Comparison of ENCODE assay signal across 1 cellular context in the genomic region with DNA sequence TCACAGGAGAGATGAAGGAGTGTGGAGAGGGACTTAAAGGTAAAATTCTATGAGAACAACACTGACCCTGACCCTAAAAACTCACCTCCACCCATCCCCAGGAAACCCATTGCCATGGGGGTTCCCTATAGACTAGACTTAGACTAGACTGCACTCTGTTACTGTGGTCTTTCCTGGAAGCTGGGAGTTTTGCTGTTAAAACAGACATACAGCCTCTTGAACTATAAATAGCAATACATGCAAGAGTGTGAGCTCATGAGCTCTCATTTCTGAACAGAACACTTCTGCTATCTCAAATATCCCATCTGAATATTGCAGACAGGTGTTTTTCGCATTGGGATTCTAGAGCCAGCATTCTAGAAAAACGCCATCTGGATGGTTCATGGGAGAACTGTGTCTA.
TF ChIP-seq lines count a peak whose summit lies in the region.

No MANE protein-coding gene starts in this region.

TF ChIP-seq in WTC11, 78 proteins besides CTCF, POLR2A, EP300 and RAD21 (continued from another document):
- TF ChIP-seq, protein P1, sequence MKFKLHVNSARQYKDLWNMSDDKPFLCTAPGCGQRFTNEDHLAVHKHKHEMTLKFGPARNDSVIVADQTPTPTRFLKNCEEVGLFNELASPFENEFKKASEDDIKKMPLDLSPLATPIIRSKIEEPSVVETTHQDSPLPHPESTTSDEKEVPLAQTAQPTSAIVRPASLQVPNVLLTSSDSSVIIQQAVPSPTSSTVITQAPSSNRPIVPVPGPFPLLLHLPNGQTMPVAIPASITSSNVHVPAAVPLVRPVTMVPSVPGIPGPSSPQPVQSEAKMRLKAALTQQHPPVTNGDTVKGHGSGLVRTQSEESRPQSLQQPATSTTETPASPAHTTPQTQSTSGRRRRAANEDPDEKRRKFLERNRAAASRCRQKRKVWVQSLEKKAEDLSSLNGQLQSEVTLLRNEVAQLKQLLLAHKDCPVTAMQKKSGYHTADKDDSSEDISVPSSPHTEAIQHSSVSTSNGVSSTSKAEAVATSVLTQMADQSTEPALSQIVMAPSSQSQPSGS (CRISPR knock-in tag; IDR thresholded peaks at IDR 0.05; ENCODE audit: borderline replicate concordance, low read depth) = no peak
- no peak for TF ChIP-seq CBFB (CRISPR knock-in tag; IDR thresholded peaks at IDR 0.05; ENCODE audit: low read depth)
- TF ChIP-seq GTF2I (CRISPR knock-in tag; conservative IDR thresholded peaks at IDR 0.05) = no peak
- no peak for TF ChIP-seq NR2C2 (CRISPR knock-in tag; IDR thresholded peaks at IDR 0.05)
- no peak for TF ChIP-seq OVOL2 (CRISPR knock-in tag; IDR thresholded peaks at IDR 0.05; ENCODE audit: borderline replicate concordance)
- no peak for TF ChIP-seq ZNF263 (CRISPR knock-in tag; IDR thresholded peaks at IDR 0.05; ENCODE audit: low read depth)
- no peak for TF ChIP-seq HMGA2 (CRISPR knock-in tag; IDR thresholded peaks at IDR 0.05)
- no peak for TF ChIP-seq TEAD4 (CRISPR knock-in tag; IDR thresholded peaks at IDR 0.05)
- TF ChIP-seq ZNF219 (CRISPR knock-in tag; IDR thresholded peaks at IDR 0.05; ENCODE audit: borderline replicate concordance) = no peak
- TF ChIP-seq, protein P2, sequence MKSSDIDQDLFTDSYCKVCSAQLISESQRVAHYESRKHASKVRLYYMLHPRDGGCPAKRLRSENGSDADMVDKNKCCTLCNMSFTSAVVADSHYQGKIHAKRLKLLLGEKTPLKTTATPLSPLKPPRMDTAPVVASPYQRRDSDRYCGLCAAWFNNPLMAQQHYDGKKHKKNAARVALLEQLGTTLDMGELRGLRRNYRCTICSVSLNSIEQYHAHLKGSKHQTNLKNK (CRISPR knock-in tag; IDR thresholded peaks at IDR 0.05) = no peak
- TF ChIP-seq, protein P3, sequence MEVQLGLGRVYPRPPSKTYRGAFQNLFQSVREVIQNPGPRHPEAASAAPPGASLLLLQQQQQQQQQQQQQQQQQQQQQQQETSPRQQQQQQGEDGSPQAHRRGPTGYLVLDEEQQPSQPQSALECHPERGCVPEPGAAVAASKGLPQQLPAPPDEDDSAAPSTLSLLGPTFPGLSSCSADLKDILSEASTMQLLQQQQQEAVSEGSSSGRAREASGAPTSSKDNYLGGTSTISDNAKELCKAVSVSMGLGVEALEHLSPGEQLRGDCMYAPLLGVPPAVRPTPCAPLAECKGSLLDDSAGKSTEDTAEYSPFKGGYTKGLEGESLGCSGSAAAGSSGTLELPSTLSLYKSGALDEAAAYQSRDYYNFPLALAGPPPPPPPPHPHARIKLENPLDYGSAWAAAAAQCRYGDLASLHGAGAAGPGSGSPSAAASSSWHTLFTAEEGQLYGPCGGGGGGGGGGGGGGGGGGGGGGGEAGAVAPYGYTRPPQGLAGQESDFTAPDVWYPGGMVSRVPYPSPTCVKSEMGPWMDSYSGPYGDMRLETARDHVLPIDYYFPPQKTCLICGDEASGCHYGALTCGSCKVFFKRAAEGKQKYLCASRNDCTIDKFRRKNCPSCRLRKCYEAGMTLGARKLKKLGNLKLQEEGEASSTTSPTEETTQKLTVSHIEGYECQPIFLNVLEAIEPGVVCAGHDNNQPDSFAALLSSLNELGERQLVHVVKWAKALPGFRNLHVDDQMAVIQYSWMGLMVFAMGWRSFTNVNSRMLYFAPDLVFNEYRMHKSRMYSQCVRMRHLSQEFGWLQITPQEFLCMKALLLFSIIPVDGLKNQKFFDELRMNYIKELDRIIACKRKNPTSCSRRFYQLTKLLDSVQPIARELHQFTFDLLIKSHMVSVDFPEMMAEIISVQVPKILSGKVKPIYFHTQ (CRISPR knock-in tag; IDR thresholded peaks at IDR 0.05) = no peak
- no peak for TF ChIP-seq KAT7 (CRISPR knock-in tag; IDR thresholded peaks at IDR 0.05; ENCODE audit: borderline replicate concordance)
- TF ChIP-seq EMX1 (CRISPR knock-in tag; IDR thresholded peaks at IDR 0.05) = no peak
- TF ChIP-seq, protein P4, sequence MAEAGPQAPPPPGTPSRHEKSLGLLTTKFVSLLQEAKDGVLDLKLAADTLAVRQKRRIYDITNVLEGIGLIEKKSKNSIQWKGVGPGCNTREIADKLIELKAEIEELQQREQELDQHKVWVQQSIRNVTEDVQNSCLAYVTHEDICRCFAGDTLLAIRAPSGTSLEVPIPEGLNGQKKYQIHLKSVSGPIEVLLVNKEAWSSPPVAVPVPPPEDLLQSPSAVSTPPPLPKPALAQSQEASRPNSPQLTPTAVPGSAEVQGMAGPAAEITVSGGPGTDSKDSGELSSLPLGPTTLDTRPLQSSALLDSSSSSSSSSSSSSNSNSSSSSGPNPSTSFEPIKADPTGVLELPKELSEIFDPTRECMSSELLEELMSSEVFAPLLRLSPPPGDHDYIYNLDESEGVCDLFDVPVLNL (CRISPR knock-in tag; IDR thresholded peaks at IDR 0.05; ENCODE audit: borderline replicate concordance, low read depth) = no peak
TF ChIP-seq in WTC11: peak in this region for 0.
